1 cellular context compared by ENCODE assay signal in the genomic region with DNA sequence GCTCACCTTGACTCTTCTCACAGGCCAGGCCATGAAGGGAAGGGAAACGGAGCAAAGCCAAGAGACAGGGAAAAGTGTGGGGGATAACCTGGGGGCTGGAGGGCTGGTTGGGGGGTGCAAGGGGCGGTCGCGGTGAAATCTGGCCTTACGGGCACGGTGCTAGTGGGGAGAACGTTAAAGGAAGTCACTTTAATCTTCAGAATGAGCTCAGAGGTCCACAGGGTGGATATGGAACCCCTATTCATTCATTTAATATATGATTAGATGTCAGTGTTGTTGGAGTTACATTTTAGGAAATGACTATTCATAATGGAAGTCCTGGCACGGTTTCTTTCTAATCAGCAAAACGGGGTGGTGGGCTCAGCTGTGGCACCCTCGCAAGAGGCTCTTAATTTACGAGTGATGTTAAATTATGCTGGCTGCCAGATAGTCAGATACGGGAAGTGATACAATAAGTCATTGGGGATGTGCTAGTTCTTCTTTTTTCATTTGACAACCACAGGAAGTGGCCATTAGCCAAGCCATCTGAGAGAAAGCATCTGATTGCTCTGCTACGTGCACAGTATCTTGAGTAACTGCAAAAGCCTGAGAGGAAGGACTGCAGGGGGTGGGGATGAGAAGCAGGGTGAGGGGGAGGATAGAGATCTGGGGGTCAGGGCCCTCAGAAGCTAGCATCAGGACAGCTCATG.
TF ChIP-seq lines count a peak whose summit lies in the region.

No MANE protein-coding gene starts in this region.

TF ChIP-seq in WTC11, 78 proteins besides CTCF, POLR2A, EP300 and RAD21 (continued from another document):
- TF ChIP-seq, protein P1, sequence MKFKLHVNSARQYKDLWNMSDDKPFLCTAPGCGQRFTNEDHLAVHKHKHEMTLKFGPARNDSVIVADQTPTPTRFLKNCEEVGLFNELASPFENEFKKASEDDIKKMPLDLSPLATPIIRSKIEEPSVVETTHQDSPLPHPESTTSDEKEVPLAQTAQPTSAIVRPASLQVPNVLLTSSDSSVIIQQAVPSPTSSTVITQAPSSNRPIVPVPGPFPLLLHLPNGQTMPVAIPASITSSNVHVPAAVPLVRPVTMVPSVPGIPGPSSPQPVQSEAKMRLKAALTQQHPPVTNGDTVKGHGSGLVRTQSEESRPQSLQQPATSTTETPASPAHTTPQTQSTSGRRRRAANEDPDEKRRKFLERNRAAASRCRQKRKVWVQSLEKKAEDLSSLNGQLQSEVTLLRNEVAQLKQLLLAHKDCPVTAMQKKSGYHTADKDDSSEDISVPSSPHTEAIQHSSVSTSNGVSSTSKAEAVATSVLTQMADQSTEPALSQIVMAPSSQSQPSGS (CRISPR knock-in tag; IDR thresholded peaks at IDR 0.05; ENCODE audit: borderline replicate concordance, low read depth) = no peak
- TF ChIP-seq ZNF263 (CRISPR knock-in tag; IDR thresholded peaks at IDR 0.05; ENCODE audit: low read depth) = no peak
- TF ChIP-seq, protein P2, sequence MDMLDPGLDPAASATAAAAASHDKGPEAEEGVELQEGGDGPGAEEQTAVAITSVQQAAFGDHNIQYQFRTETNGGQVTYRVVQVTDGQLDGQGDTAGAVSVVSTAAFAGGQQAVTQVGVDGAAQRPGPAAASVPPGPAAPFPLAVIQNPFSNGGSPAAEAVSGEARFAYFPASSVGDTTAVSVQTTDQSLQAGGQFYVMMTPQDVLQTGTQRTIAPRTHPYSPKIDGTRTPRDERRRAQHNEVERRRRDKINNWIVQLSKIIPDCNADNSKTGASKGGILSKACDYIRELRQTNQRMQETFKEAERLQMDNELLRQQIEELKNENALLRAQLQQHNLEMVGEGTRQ (CRISPR knock-in tag; IDR thresholded peaks at IDR 0.05) = no peak
TF ChIP-seq in WTC11: peak in this region for 0.
